Comparison of ENCODE assay signal across 1 cellular context in genomic region chr12:132572801-132573760, GRCh38.
A peak's percentile ranks its signal among the peaks of the same experiment; 100 is the strongest.
TF ChIP-seq lines count a peak whose summit lies in the region.

No MANE protein-coding gene starts in this region.

TF ChIP-seq in HEK293, 187 proteins besides CTCF, POLR2A, EP300 and RAD21 (continued from another document):
- peak; percentile 50; the same call in 1 of the 2 replicates for TF ChIP-seq GLIS2 (tag by site-specific recombination; IDR thresholded peaks at IDR 0.05)
